15 cellular contexts compared by ENCODE assay signal in genomic region chr12:47707905-47708543, GRCh38. TPM values are rescaled to one million over a fixed set of nuclear protein-coding genes. Genes with fewer than 3 reads are reported as not detected.
DNase-seq lines count a peak whose midpoint lies in the region; ATAC-seq and TF ChIP-seq lines count a peak whose summit lies in the region.
"Had no signal": no experiment of that assay in that cellular context is flagged by ENCODE, and none has a peak within 500 bp of the region (broad histone marks: within the 10 kb centered on the region; RNA-seq: fewer than 3 reads in every experiment).

No MANE protein-coding gene starts in this region.

- peaks cover 13% of the 10 kb centered on the region for H3K36me3 Mint-ChIP-seq in activated CD4-positive, alpha-beta T cell treated with anti-CD3 and anti-CD28 coated beads, Interleukin-2, amount 10 ng/mL, durations not matched to agents 24 days and 14 days (ENCODE audit: low read depth)
- peaks cover 6% of the 10 kb centered on the region for H3K36me3 Mint-ChIP-seq in activated CD4-positive, alpha-beta memory T cell treated with anti-CD3 and anti-CD28 coated beads for 36 hours
- H3K36me3 Mint-ChIP-seq in nephron (ENCODE audit: low read depth), result peaks cover 9% of the 10 kb centered on the region

- no peak for TF ChIP-seq CTCF in nephron (IDR thresholded peaks at IDR 0.05; ENCODE audit: unreplicated experiment in 3 of 3)

- H3K27ac Mint-ChIP-seq in activated CD4-positive, alpha-beta T cell treated with anti-CD3 and anti-CD28 coated beads, Interleukin-2, amount 10 ng/mL, durations not matched to agents 24 days and 14 days, result peak overlapping the region; percentile 73
- peak overlapping the region; percentile 56 for H3K27ac Mint-ChIP-seq in activated CD4-positive, alpha-beta memory T cell treated with anti-CD3 and anti-CD28 coated beads for 36 hours
- no peak overlapping the region for H3K27ac Mint-ChIP-seq in nephron

- peak; percentile 31 for ATAC-seq in HG03565 (IDR thresholded peaks at IDR 0.05; ENCODE audit: unreplicated experiment)
- ATAC-seq in GM18520 (IDR thresholded peaks at IDR 0.05; ENCODE audit: unreplicated experiment), result no peak
- ATAC-seq: heart right ventricle had no signal

- DNase-seq in activated CD4-positive, alpha-beta T cell treated with anti-CD3 and anti-CD28 coated beads, Interleukin-2, amount 10 ng/mL, durations not matched to agents 24 days and 14 days, result peak; percentile 61
- no peak for DNase-seq in activated CD4-positive, alpha-beta T cell treated with anti-CD3 and anti-CD28 coated beads, Interleukin-2, amount 50 U/mL, for 1 hour
- no peak for DNase-seq in activated CD4-positive, alpha-beta memory T cell treated with anti-CD3 and anti-CD28 coated beads for 36 hours
- DNase-seq in amniotic stem cell (lab: John Stamatoyannopoulos, UW) (no peak), NCI-H526 (lab: John Stamatoyannopoulos, UW) (no peak)
- DNase-seq: activated CD4-positive, alpha-beta T cell treated with anti-CD3 and anti-CD28 coated beads, Interleukin-2, amount 50 U/mL, for 48 hours; GM23248; heart right ventricle; NCI-H345; SJCRH30; stimulated activated CD4-positive, alpha-beta T cell treated with anti-CD3 and anti-CD28 coated beads, Interleukin-4, amount 100 ng/mL, for 1 hour had no signal

- peaks cover 49% of the 10 kb centered on the region for H3K4me1 Mint-ChIP-seq in activated CD4-positive, alpha-beta T cell treated with anti-CD3 and anti-CD28 coated beads, Interleukin-2, amount 10 ng/mL, durations not matched to agents 24 days and 14 days
- peaks cover 45% of the 10 kb centered on the region for H3K4me1 Mint-ChIP-seq in activated CD4-positive, alpha-beta memory T cell treated with anti-CD3 and anti-CD28 coated beads for 36 hours (ENCODE audit: low read depth)
- H3K4me1 Mint-ChIP-seq in nephron, result peaks cover 22% of the 10 kb centered on the region

- POLR2A ChIA-PET in activated CD4-positive, alpha-beta memory T cell treated with anti-CD3 and anti-CD28 coated beads for 36 hours (lab: Charles Lee), result interaction anchor here (1.8 to 2.4 kb wide), 2 partner anchors 105 to 119 kb away, joined by 5 to 10 read pairs; no protein-coding TSS in a partner anchor

- H3K27me3 Mint-ChIP-seq in activated CD4-positive, alpha-beta T cell treated with anti-CD3 and anti-CD28 coated beads, Interleukin-2, amount 10 ng/mL, durations not matched to agents 24 days and 14 days, result no peaks in the 10 kb centered on the region
- no peaks in the 10 kb centered on the region for H3K27me3 Mint-ChIP-seq in activated CD4-positive, alpha-beta memory T cell treated with anti-CD3 and anti-CD28 coated beads for 36 hours
- peaks cover under 1% of the 10 kb centered on the region for H3K27me3 Mint-ChIP-seq in nephron (ENCODE audit: low read depth)

- intact Hi-C loops in activated CD4-positive, alpha-beta T cell treated with anti-CD3 and anti-CD28 coated beads, Interleukin-2, amount 10 ng/mL, durations not matched to agents 24 days and 14 days (cut with micrococcal nuclease), result loop anchor here (2.0 to 10.0 kb wide), 8 partner anchors 124 to 1981 kb away; partner anchors contain the start of genes ARID2 and SLC38A2
- intact Hi-C loops in activated CD4-positive, alpha-beta memory T cell treated with anti-CD3 and anti-CD28 coated beads for 36 hours (cut with micrococcal nuclease), result loop anchor here (2.0 to 10.0 kb wide), 8 partner anchors 47 to 1441 kb away; partner anchors contain the start of genes CCDC184, SLC38A1, SLC38A2 and VDR

- no peaks in the 10 kb centered on the region for H3K9me3 Mint-ChIP-seq in activated CD4-positive, alpha-beta T cell treated with anti-CD3 and anti-CD28 coated beads, Interleukin-2, amount 10 ng/mL, durations not matched to agents 24 days and 14 days
- H3K9me3 Mint-ChIP-seq in activated CD4-positive, alpha-beta memory T cell treated with anti-CD3 and anti-CD28 coated beads for 36 hours, result no peaks in the 10 kb centered on the region
- no peaks in the 10 kb centered on the region for H3K9me3 Mint-ChIP-seq in nephron

- CTCF ChIA-PET in activated CD4-positive, alpha-beta memory T cell treated with anti-CD3 and anti-CD28 coated beads for 36 hours (lab: Charles Lee), result interaction anchor here (0.7 to 2.3 kb wide), 6 partner anchors 9 to 131 kb away, joined by 3 to 19 read pairs (median 3); no protein-coding TSS in a partner anchor

- peak overlapping the region; percentile 77 for H3K4me3 Mint-ChIP-seq in activated CD4-positive, alpha-beta T cell treated with anti-CD3 and anti-CD28 coated beads, Interleukin-2, amount 10 ng/mL, durations not matched to agents 24 days and 14 days
- no peak overlapping the region for H3K4me3 Mint-ChIP-seq in activated CD4-positive, alpha-beta memory T cell treated with anti-CD3 and anti-CD28 coated beads for 36 hours
- peak overlapping the region in 2 of 3 experiments; percentile 31 to 49 for H3K4me3 Mint-ChIP-seq in nephron

RNA-seq across cellular contexts. Expression of gene RPAP3, which starts 2.2 kb away (rescaled TPM):
- total RNA-seq in activated CD4-positive, alpha-beta T cell treated with anti-CD3 and anti-CD28 coated beads, Interleukin-2, amount 10 ng/mL, durations not matched to agents 24 days and 14 days, result 63.4 and 67.3 TPM in 2 replicates
- 10 to 100 TPM; 49.4 to 50.2 TPM for total RNA-seq in activated CD4-positive, alpha-beta memory T cell treated with anti-CD3 and anti-CD28 coated beads for 36 hours

RNA-seq across cellular contexts. Expression of gene ENDOU, which starts 17.3 kb away (rescaled TPM):
- total RNA-seq in activated CD4-positive, alpha-beta T cell treated with anti-CD3 and anti-CD28 coated beads, Interleukin-2, amount 10 ng/mL, durations not matched to agents 24 days and 14 days, result 0.09 TPM in 1 of 2 replicates, not detected in the other
- not detected for total RNA-seq in activated CD4-positive, alpha-beta memory T cell treated with anti-CD3 and anti-CD28 coated beads for 36 hours
- total RNA-seq: SJCRH30, temporal lobe had no signal

RNA-seq across cellular contexts. Expression of gene RAPGEF3, which starts 50.7 kb away (rescaled TPM):
- total RNA-seq in activated CD4-positive, alpha-beta T cell treated with anti-CD3 and anti-CD28 coated beads, Interleukin-2, amount 10 ng/mL, durations not matched to agents 24 days and 14 days, result 3.6 and 4.5 TPM in 2 replicates
- 1 to 10 TPM; 2.1 to 2.5 TPM for total RNA-seq in activated CD4-positive, alpha-beta memory T cell treated with anti-CD3 and anti-CD28 coated beads for 36 hours

Comparison
In these comparisons a context has a peak if more than half of its experiments do, and no peak if none do; other contexts are left out.
1. H3K27ac Mint-ChIP-seq: peak in activated CD4-positive, alpha-beta T cell treated with anti-CD3 and anti-CD28 coated beads, Interleukin-2, amount 10 ng/mL, durations not matched to agents 24 days and 14 days (single experiment) and activated CD4-positive, alpha-beta memory T cell treated with anti-CD3 and anti-CD28 coated beads for 36 hours (single experiment); none in nephron (0 of 3).